In the genomic region with DNA sequence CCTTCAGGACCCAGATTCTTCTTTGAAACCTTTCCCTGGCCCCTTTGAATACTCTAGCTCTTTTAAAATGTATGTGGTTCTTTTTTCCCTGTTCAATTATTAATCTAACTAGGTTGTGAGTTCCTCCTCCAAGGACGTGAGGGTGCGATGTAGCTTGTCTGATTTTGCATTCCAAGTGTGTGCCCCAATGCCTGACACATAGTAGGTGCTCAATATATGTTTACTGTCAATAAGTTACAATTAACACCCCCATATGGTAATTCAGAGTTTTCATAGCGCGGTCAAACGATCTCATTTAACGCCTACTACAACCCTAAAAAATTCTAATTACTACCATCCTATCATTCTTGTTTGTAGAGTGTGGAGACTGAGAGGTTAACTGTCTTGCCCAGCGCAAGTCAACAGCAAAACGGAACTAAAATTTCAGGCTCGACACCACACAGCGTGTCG, we compare ENCODE assay signal across 7 cellular contexts. TPM values are rescaled to one million over a fixed set of nuclear protein-coding genes. Genes with fewer than 3 reads are reported as not detected.
A peak's percentile ranks its signal among the peaks of the same experiment; 100 is the strongest.
DNase-seq lines count a peak whose midpoint lies in the region; ATAC-seq and TF ChIP-seq lines count a peak whose summit lies in the region.

No MANE protein-coding gene starts in this region.

- no peak for TF ChIP-seq CTCF in HFFc6 (IDR thresholded peaks at IDR 0.05)
- no peak for TF ChIP-seq CTCF in activated CD8-positive, alpha-beta T cell treated with anti-CD3 and anti-CD28 coated beads for 36 hours (IDR thresholded peaks at IDR 0.05)

- H3K27ac Mint-ChIP-seq in HFFc6: peak overlapping the region; percentile 94
- peak overlapping the region; percentile 94 for H3K27ac Mint-ChIP-seq in activated CD8-positive, alpha-beta T cell treated with anti-CD3 and anti-CD28 coated beads for 36 hours
- H3K27ac Mint-ChIP-seq in stimulated activated naive B cell treated with anti-CD40 and anti-IgM and Interleukin-4, amounts not matched to agents 10 μg/mL and 1 μg/mL and 100 μg/mL, for 72 hours: peak overlapping the region; percentile 95

- peaks cover 22% of the 10 kb centered on the region for H3K4me1 Mint-ChIP-seq in HFFc6 (ENCODE audit: low read depth)
- H3K4me1 Mint-ChIP-seq in activated CD8-positive, alpha-beta T cell treated with anti-CD3 and anti-CD28 coated beads for 36 hours (ENCODE audit: low read depth): peaks cover 25% of the 10 kb centered on the region
- peaks cover 17 to 21% of the 10 kb centered on the region in 2 donors for H3K4me1 Mint-ChIP-seq in stimulated activated naive B cell treated with anti-CD40 and anti-IgM and Interleukin-4, amounts not matched to agents 10 μg/mL and 1 μg/mL and 100 μg/mL, for 72 hours

- ATAC-seq in activated CD8-positive, alpha-beta T cell treated with anti-CD3 and anti-CD28 coated beads for 36 hours: no peak
- ATAC-seq in stimulated activated naive B cell treated with anti-CD40 and anti-IgM and Interleukin-4, amounts not matched to agents 10 μg/mL and 1 μg/mL and 100 μg/mL, for 72 hours (replicated peaks): no peak
- no peak for ATAC-seq in GM18520 (IDR thresholded peaks at IDR 0.05; ENCODE audit: unreplicated experiment)

- CTCF ChIA-PET in activated CD8-positive, alpha-beta T cell treated with anti-CD3 and anti-CD28 coated beads for 36 hours (lab: Charles Lee): interaction anchor here (1.2 to 1.5 kb wide), 2 partner anchors 9 to 32 kb away, joined by 3 read pairs; no protein-coding TSS in a partner anchor

- peak overlapping the region; percentile 94 for H3K4me3 ChIP-seq in iPS-11a (ENCODE audit: low read depth, low read length)

- no peaks in the 10 kb centered on the region for H3K36me3 Mint-ChIP-seq in HFFc6 (ENCODE audit: low read depth)
- H3K36me3 Mint-ChIP-seq in activated CD8-positive, alpha-beta T cell treated with anti-CD3 and anti-CD28 coated beads for 36 hours (ENCODE audit: low read depth): peaks cover 17% of the 10 kb centered on the region
- H3K36me3 Mint-ChIP-seq in stimulated activated naive B cell treated with anti-CD40 and anti-IgM and Interleukin-4, amounts not matched to agents 10 μg/mL and 1 μg/mL and 100 μg/mL, for 72 hours: no peaks in the 10 kb centered on the region

- H3K27me3 Mint-ChIP-seq in HFFc6 (ENCODE audit: insufficient read depth): peaks cover 5% of the 10 kb centered on the region
- H3K27me3 Mint-ChIP-seq in activated CD8-positive, alpha-beta T cell treated with anti-CD3 and anti-CD28 coated beads for 36 hours: peaks cover 3% of the 10 kb centered on the region
- peaks cover 5 to 14% of the 10 kb centered on the region in 2 donors for H3K27me3 Mint-ChIP-seq in stimulated activated naive B cell treated with anti-CD40 and anti-IgM and Interleukin-4, amounts not matched to agents 10 μg/mL and 1 μg/mL and 100 μg/mL, for 72 hours

- H3K4me3 Mint-ChIP-seq in HFFc6: peak overlapping the region; percentile 94
- H3K4me3 Mint-ChIP-seq in activated CD8-positive, alpha-beta T cell treated with anti-CD3 and anti-CD28 coated beads for 36 hours: peak overlapping the region; percentile 86
- H3K4me3 Mint-ChIP-seq in stimulated activated naive B cell treated with anti-CD40 and anti-IgM and Interleukin-4, amounts not matched to agents 10 μg/mL and 1 μg/mL and 100 μg/mL, for 72 hours: peak overlapping the region; percentile 89

- DNase-seq in HFFc6 (no peak), DMS 273 treated with DMSO at 0.1 percent for 48 hours (lab: John Stamatoyannopoulos, UW) (no peak)
- DNase-seq in activated CD8-positive, alpha-beta T cell treated with anti-CD3 and anti-CD28 coated beads for 36 hours: no peak
- DNase-seq in stimulated activated naive B cell treated with anti-CD40 and anti-IgM and Interleukin-4, amounts not matched to agents 10 μg/mL and 1 μg/mL and 100 μg/mL, for 72 hours: no peak
- no peak for DNase-seq in NK-92 treated with Interleukin-12 subunit alpha and Interleukin-12 subunit beta, amount 100 ng/mL, for 24 hours (lab: John Stamatoyannopoulos, UW)

- POLR2A ChIA-PET in activated CD8-positive, alpha-beta T cell treated with anti-CD3 and anti-CD28 coated beads for 36 hours (lab: Charles Lee): interaction anchor here (0.9 to 1.0 kb wide), 3 partner anchors 9 to 190 kb away, joined by 3 to 5 read pairs (median 3); a partner anchor contains a TSS

- intact Hi-C loops in activated CD8-positive, alpha-beta T cell treated with anti-CD3 and anti-CD28 coated beads for 36 hours (cut with micrococcal nuclease): no loop called here

- H3K9me3 Mint-ChIP-seq in HFFc6: no peaks in the 10 kb centered on the region
- H3K9me3 Mint-ChIP-seq in activated CD8-positive, alpha-beta T cell treated with anti-CD3 and anti-CD28 coated beads for 36 hours: no peaks in the 10 kb centered on the region
- no peaks in the 10 kb centered on the region for H3K9me3 Mint-ChIP-seq in stimulated activated naive B cell treated with anti-CD40 and anti-IgM and Interleukin-4, amounts not matched to agents 10 μg/mL and 1 μg/mL and 100 μg/mL, for 72 hours

RNA-seq across cellular contexts. Expression of a gene that starts 0.5 kb away (rescaled TPM):
- total RNA-seq in HFFc6 (2021; fragmentation: NEBNext Ultra II Directional; extraction: Animal tissue kit (Norgen Biotek cat#: 25700)): 10 to 100 TPM; 34.0 to 39.2 (median 36.0) TPM
- 10 to 100 TPM; 72.4 to 72.7 TPM for total RNA-seq in activated CD8-positive, alpha-beta T cell treated with anti-CD3 and anti-CD28 coated beads for 36 hours
